8 cellular contexts compared by ENCODE assay signal in genomic region chr18:35029770-35030169, GRCh38. TPM values are rescaled to one million over a fixed set of nuclear protein-coding genes. Genes with fewer than 3 reads are reported as not detected.
DNase-seq lines count a peak whose midpoint lies in the region; ATAC-seq and TF ChIP-seq lines count a peak whose summit lies in the region.

No MANE protein-coding gene starts in this region.

- H3K27me3 ChIP-seq in mucosa of rectum (ENCODE audit: control insufficient read depth in 2 of 2, insufficient read depth in 2 of 2, low read length in 2 of 2): no peaks in the 10 kb centered on the region
- no peaks in the 10 kb centered on the region; the same call in 1 of the 2 replicates for H3K27me3 ChIP-seq in HAP-1 (ENCODE audit: low read depth)

- H3K9me3 ChIP-seq in mucosa of rectum (ENCODE audit: control insufficient read depth in 2 of 2, low read length in 2 of 2) (no peaks in the 10 kb centered on the region), HAP-1 (no peaks in the 10 kb centered on the region)

- peak overlapping the region; percentile 57 to 60 for H3K27ac ChIP-seq in mucosa of rectum (ENCODE audit: low read depth in 2 of 2, low read length in 2 of 2)

- peak overlapping the region; percentile 36 to 67 for H3K4me3 ChIP-seq in mucosa of rectum (ENCODE audit: low read length in 2 of 2)
- H3K4me3 ChIP-seq in HAP-1: no peak overlapping the region

- CTCF ChIA-PET in activated CD4-positive, alpha-beta T cell treated with anti-CD3 and anti-CD28 coated beads, Interleukin-2, amount 10 ng/mL, durations not matched to agents 7 days and 5 days (lab: Charles Lee): interaction anchor here (0.7 to 3.5 kb wide), 13 partner anchors 9 to 234 kb away, joined by 3 to 30 read pairs (median 4); partner anchors contain the start of gene MAPRE2
- CTCF ChIA-PET in activated CD8-positive, alpha-beta T cell treated with anti-CD3 and anti-CD28 coated beads for 36 hours (lab: Charles Lee): interaction anchor here (1.0 to 9.1 kb wide), 18 partner anchors 8 to 356 kb away, joined by 3 to 69 read pairs (median 6); partner anchors contain the start of gene MAPRE2

- intact Hi-C loops in activated CD8-positive, alpha-beta T cell treated with anti-CD3 and anti-CD28 coated beads for 36 hours (cut with micrococcal nuclease): no loop called here

- POLR2A ChIA-PET in activated CD4-positive, alpha-beta T cell treated with anti-CD3 and anti-CD28 coated beads, Interleukin-2, amount 10 ng/mL, durations not matched to agents 7 days and 5 days (lab: Charles Lee): interaction anchor here (1.0 to 1.8 kb wide), 3 partner anchors 12 to 552 kb away, joined by 3 to 11 read pairs (median 4); partner anchors contain the start of genes GALNT1 and MAPRE2
- POLR2A ChIA-PET in activated CD8-positive, alpha-beta T cell treated with anti-CD3 and anti-CD28 coated beads for 36 hours (lab: Charles Lee): interaction anchor here (0.7 to 2.1 kb wide), 5 partner anchors 9 to 31 kb away, joined by 3 to 27 read pairs (median 4); partner anchors contain the start of gene MAPRE2

- H3K4me3 Mint-ChIP-seq in activated CD4-positive, alpha-beta T cell treated with anti-CD3 and anti-CD28 coated beads, Interleukin-2, amount 10 ng/mL, durations not matched to agents 7 days and 5 days: peak overlapping the region; percentile 63
- peak overlapping the region; percentile 76 for H3K4me3 Mint-ChIP-seq in activated CD8-positive, alpha-beta T cell treated with anti-CD3 and anti-CD28 coated beads for 36 hours

- H3K36me3 ChIP-seq in mucosa of rectum (ENCODE audit: control insufficient read depth in 2 of 2, insufficient read depth in 2 of 2, low read length in 2 of 2) (peaks cover 0 to 2% of the 10 kb centered on the region in 2 donors), HAP-1 (replicated peaks) (no peaks in the 10 kb centered on the region)

- peak overlapping the region; percentile 97 for H3K27ac Mint-ChIP-seq in activated CD4-positive, alpha-beta T cell treated with anti-CD3 and anti-CD28 coated beads, Interleukin-2, amount 10 ng/mL, durations not matched to agents 7 days and 5 days
- H3K27ac Mint-ChIP-seq in activated CD8-positive, alpha-beta T cell treated with anti-CD3 and anti-CD28 coated beads for 36 hours: peak overlapping the region; percentile 99

- no peaks in the 10 kb centered on the region for H3K27me3 Mint-ChIP-seq in activated CD4-positive, alpha-beta T cell treated with anti-CD3 and anti-CD28 coated beads, Interleukin-2, amount 10 ng/mL, durations not matched to agents 7 days and 5 days
- no peaks in the 10 kb centered on the region for H3K27me3 Mint-ChIP-seq in activated CD8-positive, alpha-beta T cell treated with anti-CD3 and anti-CD28 coated beads for 36 hours

- H3K9me3 Mint-ChIP-seq in activated CD4-positive, alpha-beta T cell treated with anti-CD3 and anti-CD28 coated beads, Interleukin-2, amount 10 ng/mL, durations not matched to agents 7 days and 5 days: peaks cover 4% of the 10 kb centered on the region
- H3K9me3 Mint-ChIP-seq in activated CD8-positive, alpha-beta T cell treated with anti-CD3 and anti-CD28 coated beads for 36 hours: no peaks in the 10 kb centered on the region

- peak; percentile 28 for TF ChIP-seq CTCF in activated CD8-positive, alpha-beta T cell treated with anti-CD3 and anti-CD28 coated beads for 36 hours (IDR thresholded peaks at IDR 0.05)

- in situ Hi-C loops in HAP-1 (cut with MboI; ENCODE audit: low sequenced_read_pairs): no loop called here

- peak overlapping the region; percentile 48 to 51 for H3K9ac ChIP-seq in mucosa of rectum (ENCODE audit: low read depth in 1 of 2, low read length in 2 of 2)

- peaks cover 12% of the 10 kb centered on the region for H3K36me3 Mint-ChIP-seq in activated CD4-positive, alpha-beta T cell treated with anti-CD3 and anti-CD28 coated beads, Interleukin-2, amount 10 ng/mL, durations not matched to agents 7 days and 5 days (ENCODE audit: low read depth)
- H3K36me3 Mint-ChIP-seq in activated CD8-positive, alpha-beta T cell treated with anti-CD3 and anti-CD28 coated beads for 36 hours (ENCODE audit: low read depth): no peaks in the 10 kb centered on the region

- H3K4me1 ChIP-seq in mucosa of rectum (ENCODE audit: control insufficient read depth in 2 of 2, insufficient read depth in 2 of 2, low read length in 2 of 2) (peaks cover 0 to 13% of the 10 kb centered on the region in 2 donors), HAP-1 (no peaks in the 10 kb centered on the region)

- no peak for DNase-seq in activated CD4-positive, alpha-beta T cell treated with anti-CD3 and anti-CD28 coated beads, Interleukin-2, amount 10 ng/mL, durations not matched to agents 7 days and 5 days
- DNase-seq in activated CD4-positive, alpha-beta T cell treated with anti-CD3 and anti-CD28 coated beads, Interleukin-2, amount 50 U/mL, for 4 hours: no peak
- DNase-seq in activated CD8-positive, alpha-beta T cell treated with anti-CD3 and anti-CD28 coated beads for 36 hours: no peak
- DNase-seq in cerebellum (ENCODE audit: low spot score) (no peak), HAP-1 (ENCODE audit: low spot score in 2 of 2) (no peak), NK-92 (lab: John Stamatoyannopoulos, UW; ENCODE audit: unreplicated experiment) (no peak)

- peak; percentile 79 for ATAC-seq in HG02885 (IDR thresholded peaks at IDR 0.05; ENCODE audit: poor library complexity, unreplicated experiment)
- ATAC-seq in activated CD8-positive, alpha-beta T cell treated with anti-CD3 and anti-CD28 coated beads for 36 hours: peak; percentile 73

- H3K4me1 Mint-ChIP-seq in activated CD4-positive, alpha-beta T cell treated with anti-CD3 and anti-CD28 coated beads, Interleukin-2, amount 10 ng/mL, durations not matched to agents 7 days and 5 days: peaks cover 56% of the 10 kb centered on the region
- H3K4me1 Mint-ChIP-seq in activated CD8-positive, alpha-beta T cell treated with anti-CD3 and anti-CD28 coated beads for 36 hours (ENCODE audit: low read depth): peaks cover 60% of the 10 kb centered on the region

RNA-seq across cellular contexts. Expression of gene MAPRE2, which starts 11.4 kb away (rescaled TPM):
- total RNA-seq in activated CD4-positive, alpha-beta T cell treated with anti-CD3 and anti-CD28 coated beads, Interleukin-2, amount 10 ng/mL, durations not matched to agents 7 days and 5 days: 10 to 100 TPM; 48.6 to 61.9 TPM
- total RNA-seq in activated CD8-positive, alpha-beta T cell treated with anti-CD3 and anti-CD28 coated beads for 36 hours: 10 to 100 TPM; 70.7 to 72.7 TPM
- 60.4 TPM for total RNA-seq in cerebellum
